ENCODE assay signal across 8 cellular contexts in the genomic region with DNA sequence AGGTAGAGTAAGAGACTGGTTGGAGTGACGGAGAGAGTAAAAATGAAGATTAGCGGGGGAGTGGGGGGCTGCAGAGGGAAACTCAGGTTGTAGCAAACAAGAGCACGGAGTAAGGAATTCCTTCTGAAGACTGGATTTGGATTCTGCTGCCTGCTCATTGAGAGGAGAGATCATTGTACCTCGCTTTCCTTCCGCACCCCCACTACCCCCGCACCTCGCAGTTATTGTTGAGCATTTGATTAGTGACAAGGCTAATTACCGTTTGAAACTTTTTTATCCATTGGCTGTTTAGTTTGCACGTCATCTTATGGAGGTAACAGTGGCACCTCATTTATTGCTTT. TPM values are rescaled to one million over a fixed set of nuclear protein-coding genes. Genes with fewer than 3 reads are reported as not detected.
DNase-seq lines count a peak whose midpoint lies in the region; ATAC-seq, FAIRE-seq and TF ChIP-seq lines count a peak whose summit lies in the region.

No MANE protein-coding gene starts in this region.

- no peak overlapping the region for H2BK120ac ChIP-seq in mesenchymal stem cell (ENCODE audit: low read depth, low read length)

- H3K36me3 Mint-ChIP-seq in MCF 10A (ENCODE audit: insufficient read depth, unreplicated experiment), result peaks cover 32% of the 10 kb centered on the region

- H3K27me3 Mint-ChIP-seq in MCF 10A (ENCODE audit: insufficient read depth, unreplicated experiment), result no peaks in the 10 kb centered on the region

- no peak overlapping the region for H2BK15ac ChIP-seq in mesenchymal stem cell (ENCODE audit: low read depth, poor library complexity, severe bottlenecking)

- peak overlapping the region; percentile 96 for H4K8ac ChIP-seq in mesenchymal stem cell (ENCODE audit: low read length)

- H4K91ac ChIP-seq in mesenchymal stem cell (ENCODE audit: low read length), result no peak overlapping the region

- H3K27ac Mint-ChIP-seq in MCF 10A (ENCODE audit: low read depth, unreplicated experiment), result peak overlapping the region; percentile 95

- CTCF ChIA-PET in MCF 10A (lab: Yijun Ruan, JAX), result interaction anchor here (0.7 to 1.5 kb wide), 2 partner anchors 14 to 40 kb away, joined by 3 to 5 read pairs; no protein-coding TSS in a partner anchor

- TF ChIP-seq CTCF in AG09309 (IDR thresholded peaks at IDR 0.05; ENCODE audit: control insufficient read depth, insufficient read depth, low read depth, low read length, missing control alignments), result no peak
- no peak for TF ChIP-seq CTCF in HL-60 (IDR thresholded peaks at IDR 0.05; ENCODE audit: insufficient read depth, low read length)
- TF ChIP-seq CTCF in MCF 10A (IDR thresholded peaks at IDR 0.05; ENCODE audit: unreplicated experiment), result no peak
- no peak for TF ChIP-seq CTCF in D721Med (IDR thresholded peaks at IDR 0.05; ENCODE audit: insufficient read depth, missing control alignments)

- no peaks in the 10 kb centered on the region for H3K9me3 Mint-ChIP-seq in MCF 10A (ENCODE audit: unreplicated experiment)

- intact Hi-C loops in MCF 10A (cut with micrococcal nuclease), result loop anchor here (2.0 kb wide), 1 partner anchor 67 kb away; no protein-coding TSS in a partner anchor

- H3K4me1 Mint-ChIP-seq in MCF 10A (ENCODE audit: insufficient read depth, unreplicated experiment), result peaks cover 10% of the 10 kb centered on the region

- peak overlapping the region in 1 of 2 experiments; percentile 30 for H3K18ac ChIP-seq in mesenchymal stem cell (ENCODE audit: low read depth in 1 of 2, low read length in 2 of 2)

- no peak overlapping the region for H2BK12ac ChIP-seq in mesenchymal stem cell (ENCODE audit: low read length in 2 of 2)

- H3K4me3 ChIP-seq in AG09309 (ENCODE audit: control insufficient read depth, low read depth, low read length) (peak overlapping the region; percentile 70), HL-60 (replicated peaks; ENCODE audit: insufficient read depth, low read length) (peak overlapping the region; percentile 88), mesenchymal stem cell (ENCODE audit: insufficient read depth in 1 of 2, low read depth in 1 of 2, low read length in 2 of 2) (peak overlapping the region; percentile 96 to 97)

- H3K36me3 ChIP-seq in mesenchymal stem cell (ENCODE audit: control insufficient read depth in 1 of 2, insufficient read depth in 2 of 2, low read depth in 1 of 2, low read length in 2 of 2), result peaks cover 5 to 21% of the 10 kb centered on the region in 2 experiments

- H3K4me3 Mint-ChIP-seq in MCF 10A (ENCODE audit: unreplicated experiment), result peak overlapping the region; percentile 98

- no peak for FAIRE-seq in D721Med (lab: Jason Lieb, UNC)

- no peak overlapping the region for H2AFZ ChIP-seq in mesenchymal stem cell (ENCODE audit: low read depth, low read length)

- H3K9me3 ChIP-seq in mesenchymal stem cell (ENCODE audit: control insufficient read depth, low read length), result no peaks in the 10 kb centered on the region

- peak overlapping the region; percentile 91 for H3K9ac ChIP-seq in mesenchymal stem cell (ENCODE audit: low read length)

- H3K14ac ChIP-seq in mesenchymal stem cell (ENCODE audit: low read length in 2 of 2), result no peak overlapping the region

- BruUV-seq in MCF 10A (replicated peaks; lab: Mats Ljungman, UMichigan), result TSS peak; percentile 80

- H2AK5ac ChIP-seq in mesenchymal stem cell (ENCODE audit: low read length, severe bottlenecking), result no peak overlapping the region

- no peak overlapping the region for H3K23ac ChIP-seq in mesenchymal stem cell (ENCODE audit: low read length in 2 of 2)

- no peak overlapping the region for H2BK5ac ChIP-seq in mesenchymal stem cell (ENCODE audit: low read depth, low read length, poor library complexity, severe bottlenecking)

- peak overlapping the region in 1 of 2 experiments; percentile 50 for H3K4ac ChIP-seq in mesenchymal stem cell (ENCODE audit: low read depth in 1 of 2, low read length in 2 of 2)

- no peak for DNase-seq in AG09309 (ENCODE audit: low read depth)
- peak; percentile 2 to 31 for DNase-seq in HL-60 (ENCODE audit: low read depth in 1 of 2, low spot score in 1 of 2)
- DNase-seq in MCF 10A (ENCODE audit: unreplicated experiment), result no peak
- no peak for DNase-seq in mesenchymal stem cell
- DNase-seq in D721Med (ENCODE audit: insufficient read length, low spot score), result no peak
- no peak for DNase-seq in GF-D8 (lab: John Stamatoyannopoulos, UW)

- H3K27ac ChIP-seq in HL-60 (replicated peaks) (peak overlapping the region; percentile 79), mesenchymal stem cell (ENCODE audit: low read length, poor library complexity, severe bottlenecking) (peak overlapping the region; percentile 50)

- H3K27me3 ChIP-seq in HL-60 (ENCODE audit: insufficient read depth, poor library complexity, severe bottlenecking), result no peaks in the 10 kb centered on the region
- no peaks in the 10 kb centered on the region for H3K27me3 ChIP-seq in mesenchymal stem cell (ENCODE audit: control insufficient read depth in 1 of 2, insufficient read depth in 1 of 2, low read length in 2 of 2)

- peak overlapping the region; percentile 93 for H3K4me2 ChIP-seq in mesenchymal stem cell (ENCODE audit: low read length, poor library complexity, severe bottlenecking)

- POLR2A ChIA-PET in MCF 10A (lab: Yijun Ruan, JAX), result interaction anchor here (0.6 to 2.4 kb wide), 14 partner anchors 10 to 307 kb away, joined by 3 to 40 read pairs (median 5); a partner anchor contains a TSS

- ATAC-seq in GM18861 (IDR thresholded peaks at IDR 0.05; ENCODE audit: unreplicated experiment) (no peak), GM18502 (IDR thresholded peaks at IDR 0.05; ENCODE audit: poor library complexity, unreplicated experiment) (no peak)

- H3K4me1 ChIP-seq in mesenchymal stem cell (ENCODE audit: control insufficient read depth, insufficient read depth, low read depth, low read length), result peaks cover 2% of the 10 kb centered on the region

- 10% methylated on average over 7 of the region's 9 CpGs for WGBS in mesenchymal stem cell

- H3K79me1 ChIP-seq in mesenchymal stem cell (replicated peaks; ENCODE audit: low read length, poor library complexity, severe bottlenecking), result peaks cover 10% of the 10 kb centered on the region

RNA-seq across cellular contexts. Expression of a gene that starts 0.5 kb away (rescaled TPM):
- total RNA-seq in MCF 10A (2022), result 104 and 106 TPM in 2 replicates
- 30.3 TPM for polyA plus RNA-seq in mesenchymal stem cell (2013, experiment 1 of 2)
- polyA plus RNA-seq in mesenchymal stem cell (2013, experiment 2 of 2), result 28.2 TPM

RNA-seq across cellular contexts. Expression of a gene that starts 28.1 kb away (rescaled TPM):
- 133 and 152 TPM in 2 replicates for total RNA-seq in MCF 10A (2022)
- polyA plus RNA-seq in mesenchymal stem cell (2013, experiment 1 of 2), result 88.1 TPM
- 81.5 TPM for polyA plus RNA-seq in mesenchymal stem cell (2013, experiment 2 of 2)

RNA-seq across cellular contexts. Expression of a gene that starts 39.4 kb away (rescaled TPM):
- 5.0 and 5.2 TPM in 2 replicates for total RNA-seq in MCF 10A (2022)
- polyA plus RNA-seq in mesenchymal stem cell (2013, experiment 1 of 2), result 1.5 TPM
- 1.5 TPM for polyA plus RNA-seq in mesenchymal stem cell (2013, experiment 2 of 2)

RNA-seq across cellular contexts. Expression of a gene that starts 42.2 kb away (rescaled TPM):
- total RNA-seq in MCF 10A (2022), result 35.2 and 37.4 TPM in 2 replicates
- 13.9 TPM for polyA plus RNA-seq in mesenchymal stem cell (2013, experiment 1 of 2)
- 13.3 TPM for polyA plus RNA-seq in mesenchymal stem cell (2013, experiment 2 of 2)

RNA-seq across cellular contexts. Expression of a gene that starts 49.2 kb away (rescaled TPM):
- 1.8 and 2.3 TPM in 2 replicates for total RNA-seq in MCF 10A (2022)
- polyA plus RNA-seq in mesenchymal stem cell (2013, experiment 1 of 2), result 11.7 TPM
- 11.4 TPM for polyA plus RNA-seq in mesenchymal stem cell (2013, experiment 2 of 2)

Comparison
In these comparisons a context has a peak if more than half of its experiments do, and no peak if none do; other contexts are left out.
1. DNase-seq: peak in HL-60 (2 of 2); none in AG09309 (single experiment), MCF 10A (single experiment), mesenchymal stem cell (single experiment), D721Med (single experiment) and GF-D8 (single experiment).
2. Peak in every context shown above with its lines, with median percentiles within 50 percentile points of each other: H3K4me3 ChIP-seq.